25 cellular contexts compared by ENCODE assay signal in the genomic region with DNA sequence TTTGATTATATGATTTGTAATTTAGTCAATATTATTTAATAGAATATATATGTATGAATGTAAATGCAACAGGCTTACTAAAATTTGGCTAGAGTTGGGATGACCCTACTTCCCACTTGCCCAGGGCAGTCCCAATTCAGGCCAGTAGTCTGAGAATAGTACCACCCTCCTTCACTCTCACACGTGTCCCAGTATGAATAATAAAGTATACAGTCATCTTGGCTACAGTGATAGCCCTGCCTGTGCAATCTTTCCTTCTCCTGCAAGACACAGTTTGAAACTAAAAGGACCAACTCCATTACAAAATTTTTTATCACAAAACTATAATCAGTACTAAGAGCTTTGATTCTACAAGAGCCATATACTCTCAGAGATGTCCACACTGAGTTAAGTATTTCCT.
"Had no signal": no experiment of that assay in that cellular context is flagged by ENCODE, and none has a peak within 500 bp of the region (broad histone marks: within the 10 kb centered on the region; RNA-seq: fewer than 3 reads in every experiment).

No MANE protein-coding gene starts in this region.

- H3K4me1 ChIP-seq: Peyer's patch, SJCRH30 had no signal

- H3K27me3 Mint-ChIP-seq: IgD-negative memory B cell had no signal

- H3K27me3 ChIP-seq: Peyer's patch, SJCRH30 had no signal

- H3K27ac ChIP-seq: KMS-11, Peyer's patch, RWPE1, SJCRH30, WERI-Rb-1 had no signal

- H3K4me2 ChIP-seq: KMS-11, SK-N-SH had no signal

- DNase-seq: activated CD4-positive, alpha-beta T cell treated with anti-CD3 and anti-CD28 coated beads for 48 hours; activated CD4-positive, alpha-beta T cell treated with anti-CD3 and anti-CD28 coated beads, Interleukin-2, amount 50 U/mL, for 4 hours; activated CD4-positive, CD25-positive, alpha-beta regulatory T cell treated with anti-CD3 and anti-CD28 coated beads, Interleukin-2, amount 50 U/mL, for 72 hours; activated CD8-positive, alpha-beta memory T cell treated with anti-CD3 and anti-CD28 coated beads, Interleukin-2, amount 50 U/mL, for 48 hours; activated CD8-positive, alpha-beta T cell treated with anti-CD3 and anti-CD28 coated beads, Interleukin-2, amount 10 ng/mL, durations not matched to agents 7 days and 5 days; activated effector memory CD4-positive, alpha-beta T cell treated with anti-CD3 and anti-CD28 coated beads, Interleukin-2, amount 50 U/mL, for 16 hours; activated naive CD4-positive, alpha-beta T cell treated with Interleukin-2 at 50 U/mL for 16 hours; activated T-cell treated with anti-CD3 and anti-CD28 coated beads, Interleukin-2, amount 50 U/mL, for 1 hour; anterior cingulate cortex; NCI-H1092; NCI-H1417; NCI-H1930; NCI-H2107; NCI-H510A treated with DMSO at 0.1 percent for 48 hours; NCI-H69; Peyer's patch; Right ventricle myocardium superior; SJCRH30; SK-N-SH; T-helper 1 cell; WERI-Rb-1 had no signal

- H3K27ac Mint-ChIP-seq: activated CD8-positive, alpha-beta T cell treated with anti-CD3 and anti-CD28 coated beads, Interleukin-2, amount 10 ng/mL, durations not matched to agents 7 days and 5 days; activated naive CD4-positive, alpha-beta T cell treated with anti-CD3 and anti-CD28 coated beads, Interleukin-2, amount 50 U/mL, for 72 hours; IgD-negative memory B cell had no signal

- ATAC-seq: activated CD8-positive, alpha-beta T cell treated with anti-CD3 and anti-CD28 coated beads, Interleukin-2, amount 10 ng/mL, durations not matched to agents 7 days and 5 days; activated naive CD4-positive, alpha-beta T cell treated with anti-CD3 and anti-CD28 coated beads, Interleukin-2, amount 50 U/mL, for 72 hours had no signal

- H3K9me3 Mint-ChIP-seq: IgD-negative memory B cell had no signal

- H3K4me3 ChIP-seq: Peyer's patch, SJCRH30 had no signal

- H3K4me3 Mint-ChIP-seq: activated CD8-positive, alpha-beta T cell treated with anti-CD3 and anti-CD28 coated beads, Interleukin-2, amount 10 ng/mL, durations not matched to agents 7 days and 5 days; IgD-negative memory B cell had no signal

- H3K9me3 ChIP-seq: Peyer's patch, SJCRH30, SK-N-SH had no signal
